In the genomic region with DNA sequence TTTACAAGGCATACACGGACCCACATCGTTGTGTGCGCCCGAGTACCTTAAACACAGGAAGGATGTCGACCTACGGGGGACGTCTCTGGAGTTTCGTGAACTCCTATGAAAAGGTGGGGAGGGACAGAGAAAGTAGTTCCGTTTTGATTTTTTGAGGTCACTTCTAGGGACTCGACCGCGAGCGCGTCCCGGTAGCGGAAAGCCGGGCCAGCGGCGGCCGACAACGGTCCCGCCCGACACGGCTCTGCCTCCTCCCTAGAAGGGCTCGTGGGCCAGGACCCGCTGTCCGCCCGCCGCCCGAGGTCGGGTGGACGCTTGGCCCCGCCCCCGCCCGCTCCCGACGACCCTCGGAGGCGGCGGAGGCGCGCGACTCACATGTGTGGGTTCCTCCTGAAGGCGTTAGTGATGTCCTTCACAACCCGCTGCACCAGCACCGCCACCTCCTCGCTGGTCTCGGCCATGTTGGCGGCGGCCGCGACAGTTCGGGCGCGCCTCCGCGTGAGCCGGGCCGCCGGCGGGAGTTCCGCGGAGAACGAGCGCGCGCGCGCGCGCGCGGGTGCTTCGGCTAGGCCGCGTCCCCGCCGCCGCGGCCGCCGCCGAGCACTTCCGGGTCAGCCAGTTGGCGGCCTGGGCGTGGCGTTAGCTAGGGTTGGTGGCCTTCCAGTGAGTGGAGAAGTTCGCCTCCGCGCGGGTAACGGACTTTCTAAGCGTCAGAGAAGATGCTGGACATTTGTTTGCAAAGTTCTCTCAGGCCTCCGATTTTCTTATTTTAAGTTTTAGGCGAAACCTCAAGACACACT, we compare ENCODE assay signal across 1 cellular context.
TF ChIP-seq lines count a peak whose summit lies in the region.

A gene with protein sequence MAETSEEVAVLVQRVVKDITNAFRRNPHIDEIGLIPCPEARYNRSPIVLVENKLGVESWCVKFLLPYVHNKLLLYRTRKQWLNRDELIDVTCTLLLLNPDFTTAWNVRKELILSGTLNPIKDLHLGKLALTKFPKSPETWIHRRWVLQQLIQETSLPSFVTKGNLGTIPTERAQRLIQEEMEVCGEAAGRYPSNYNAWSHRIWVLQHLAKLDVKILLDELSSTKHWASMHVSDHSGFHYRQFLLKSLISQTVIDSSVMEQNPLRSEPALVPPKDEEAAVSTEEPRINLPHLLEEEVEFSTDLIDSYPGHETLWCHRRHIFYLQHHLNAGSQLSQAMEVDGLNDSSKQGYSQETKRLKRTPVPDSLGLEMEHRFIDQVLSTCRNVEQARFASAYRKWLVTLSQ (minus strand): TSS at position 534 of the 800 bp plus-strand sequence. CDS start 73 bp downstream, at position 461.

TF ChIP-seq in K562, 482 proteins besides CTCF, POLR2A, EP300 and RAD21 (continued from another document):
- TF ChIP-seq TEAD1 (CRISPR knock-in tag; IDR thresholded peaks at IDR 0.05) (no peak), NR4A1 (CRISPR knock-in tag; IDR thresholded peaks at IDR 0.05) (no peak), NR4A1 (tag; IDR thresholded peaks at IDR 0.05) (peak; percentile 43; the same call in 1 of the 2 replicates), ELF2 (CRISPR knock-in tag; IDR thresholded peaks at IDR 0.05) (no peak), CTBP1 (IDR thresholded peaks at IDR 0.05; ENCODE audit: borderline replicate concordance) (peak; percentile 67; the same call in 1 of the 2 replicates), ZNF23 (CRISPR knock-in tag; IDR thresholded peaks at IDR 0.05) (no peak), SP2 (IDR thresholded peaks at IDR 0.05; ENCODE audit: extremely low read depth, low read depth, low read length, poor library complexity, severe bottlenecking) (no peak), U2AF1 (optimal IDR thresholded peaks at IDR 0.05; ENCODE audit: low read depth, low read length) (no peak), CBFA2T3 (IDR thresholded peaks at IDR 0.05) (no peak), TEAD4 (IDR thresholded peaks at IDR 0.05; ENCODE audit: low read length) (no peak), TEAD4 (CRISPR knock-in tag; IDR thresholded peaks at IDR 0.05; ENCODE audit: borderline replicate concordance) (no peak), GABPB1 (CRISPR knock-in tag; IDR thresholded peaks at IDR 0.05) (peak; percentile 91), GTF2F1 (IDR thresholded peaks at IDR 0.05; ENCODE audit: low read depth, low read length) (no peak), PCBP2 (IDR thresholded peaks at IDR 0.05; ENCODE audit: low read depth, low read length, poor library complexity, severe bottlenecking) (no peak), ZNF830 (CRISPR knock-in tag; IDR thresholded peaks at IDR 0.05) (no peak), CBX2 (IDR thresholded peaks at IDR 0.05; ENCODE audit: insufficient read depth, low read length, poor library complexity, severe bottlenecking) (no peak), SRSF1 (IDR thresholded peaks at IDR 0.05; ENCODE audit: low read depth, low read length) (no peak), NR2C2 (CRISPR knock-in tag; IDR thresholded peaks at IDR 0.05) (peak; percentile 96), NR2C2 (tag; IDR thresholded peaks at IDR 0.05) (peak; percentile 99), KAT7 (CRISPR knock-in tag; IDR thresholded peaks at IDR 0.05; ENCODE audit: borderline replicate concordance) (0 out of 2 replicates have a peak, but pooled peaks have one; percentile 68), GTF2A2 (tag; IDR thresholded peaks at IDR 0.05) (no peak), NFE2L1 (tag; IDR thresholded peaks at IDR 0.05; ENCODE audit: borderline replicate concordance, low read depth) (no peak), RNF2 (IDR thresholded peaks at IDR 0.05) (no peak), RBM14 (IDR thresholded peaks at IDR 0.05; ENCODE audit: borderline replicate concordance, insufficient read depth, low read depth, low read length) (no peak), SIN3A (IDR thresholded peaks at IDR 0.05; ENCODE audit: borderline replicate concordance in 2 of 2, control insufficient read depth in 1 of 2, low read depth in 2 of 2, low read length in 2 of 2) (peak in 1 of 2 experiments; percentile 14; a peak in 1 of 4 replicates), TCFL5 (CRISPR knock-in tag; conservative IDR thresholded peaks at IDR 0.05) (no peak), BMI1 (IDR thresholded peaks at IDR 0.05; ENCODE audit: low read length) (no peak)
- TF ChIP-seq, protein P1, sequence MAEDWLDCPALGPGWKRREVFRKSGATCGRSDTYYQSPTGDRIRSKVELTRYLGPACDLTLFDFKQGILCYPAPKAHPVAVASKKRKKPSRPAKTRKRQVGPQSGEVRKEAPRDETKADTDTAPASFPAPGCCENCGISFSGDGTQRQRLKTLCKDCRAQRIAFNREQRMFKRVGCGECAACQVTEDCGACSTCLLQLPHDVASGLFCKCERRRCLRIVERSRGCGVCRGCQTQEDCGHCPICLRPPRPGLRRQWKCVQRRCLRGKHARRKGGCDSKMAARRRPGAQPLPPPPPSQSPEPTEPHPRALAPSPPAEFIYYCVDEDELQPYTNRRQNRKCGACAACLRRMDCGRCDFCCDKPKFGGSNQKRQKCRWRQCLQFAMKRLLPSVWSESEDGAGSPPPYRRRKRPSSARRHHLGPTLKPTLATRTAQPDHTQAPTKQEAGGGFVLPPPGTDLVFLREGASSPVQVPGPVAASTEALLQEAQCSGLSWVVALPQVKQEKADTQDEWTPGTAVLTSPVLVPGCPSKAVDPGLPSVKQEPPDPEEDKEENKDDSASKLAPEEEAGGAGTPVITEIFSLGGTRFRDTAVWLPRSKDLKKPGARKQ (CRISPR knock-in tag; IDR thresholded peaks at IDR 0.05): no peak
- TF ChIP-seq, protein P2, sequence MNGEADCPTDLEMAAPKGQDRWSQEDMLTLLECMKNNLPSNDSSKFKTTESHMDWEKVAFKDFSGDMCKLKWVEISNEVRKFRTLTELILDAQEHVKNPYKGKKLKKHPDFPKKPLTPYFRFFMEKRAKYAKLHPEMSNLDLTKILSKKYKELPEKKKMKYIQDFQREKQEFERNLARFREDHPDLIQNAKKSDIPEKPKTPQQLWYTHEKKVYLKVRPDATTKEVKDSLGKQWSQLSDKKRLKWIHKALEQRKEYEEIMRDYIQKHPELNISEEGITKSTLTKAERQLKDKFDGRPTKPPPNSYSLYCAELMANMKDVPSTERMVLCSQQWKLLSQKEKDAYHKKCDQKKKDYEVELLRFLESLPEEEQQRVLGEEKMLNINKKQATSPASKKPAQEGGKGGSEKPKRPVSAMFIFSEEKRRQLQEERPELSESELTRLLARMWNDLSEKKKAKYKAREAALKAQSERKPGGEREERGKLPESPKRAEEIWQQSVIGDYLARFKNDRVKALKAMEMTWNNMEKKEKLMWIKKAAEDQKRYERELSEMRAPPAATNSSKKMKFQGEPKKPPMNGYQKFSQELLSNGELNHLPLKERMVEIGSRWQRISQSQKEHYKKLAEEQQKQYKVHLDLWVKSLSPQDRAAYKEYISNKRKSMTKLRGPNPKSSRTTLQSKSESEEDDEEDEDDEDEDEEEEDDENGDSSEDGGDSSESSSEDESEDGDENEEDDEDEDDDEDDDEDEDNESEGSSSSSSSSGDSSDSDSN (IDR thresholded peaks at IDR 0.05; ENCODE audit: borderline replicate concordance in 1 of 2, low read depth in 2 of 2, low read length in 2 of 2): 0 out of 4 replicates have a peak, but pooled peaks have one; percentile 52 to 57
- TF ChIP-seq, protein P3, sequence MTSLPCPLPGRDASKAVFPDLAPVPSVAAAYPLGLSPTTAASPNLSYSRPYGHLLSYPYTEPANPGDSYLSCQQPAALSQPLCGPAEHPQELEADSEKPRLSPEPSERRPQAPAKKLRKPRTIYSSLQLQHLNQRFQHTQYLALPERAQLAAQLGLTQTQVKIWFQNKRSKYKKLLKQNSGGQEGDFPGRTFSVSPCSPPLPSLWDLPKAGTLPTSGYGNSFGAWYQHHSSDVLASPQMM (CRISPR knock-in tag; IDR thresholded peaks at IDR 0.05): no peak
- TF ChIP-seq, protein P4, sequence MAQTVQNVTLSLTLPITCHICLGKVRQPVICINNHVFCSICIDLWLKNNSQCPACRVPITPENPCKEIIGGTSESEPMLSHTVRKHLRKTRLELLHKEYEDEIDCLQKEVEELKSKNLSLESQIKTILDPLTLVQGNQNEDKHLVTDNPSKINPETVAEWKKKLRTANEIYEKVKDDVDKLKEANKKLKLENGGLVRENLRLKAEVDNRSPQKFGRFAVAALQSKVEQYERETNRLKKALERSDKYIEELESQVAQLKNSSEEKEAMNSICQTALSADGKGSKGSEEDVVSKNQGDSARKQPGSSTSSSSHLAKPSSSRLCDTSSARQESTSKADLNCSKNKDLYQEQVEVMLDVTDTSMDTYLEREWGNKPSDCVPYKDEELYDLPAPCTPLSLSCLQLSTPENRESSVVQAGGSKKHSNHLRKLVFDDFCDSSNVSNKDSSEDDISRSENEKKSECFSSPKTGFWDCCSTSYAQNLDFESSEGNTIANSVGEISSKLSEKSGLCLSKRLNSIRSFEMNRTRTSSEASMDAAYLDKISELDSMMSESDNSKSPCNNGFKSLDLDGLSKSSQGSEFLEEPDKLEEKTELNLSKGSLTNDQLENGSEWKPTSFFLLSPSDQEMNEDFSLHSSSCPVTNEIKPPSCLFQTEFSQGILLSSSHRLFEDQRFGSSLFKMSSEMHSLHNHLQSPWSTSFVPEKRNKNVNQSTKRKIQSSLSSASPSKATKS (CRISPR knock-in tag; IDR thresholded peaks at IDR 0.05): no peak
- TF ChIP-seq, protein P5, sequence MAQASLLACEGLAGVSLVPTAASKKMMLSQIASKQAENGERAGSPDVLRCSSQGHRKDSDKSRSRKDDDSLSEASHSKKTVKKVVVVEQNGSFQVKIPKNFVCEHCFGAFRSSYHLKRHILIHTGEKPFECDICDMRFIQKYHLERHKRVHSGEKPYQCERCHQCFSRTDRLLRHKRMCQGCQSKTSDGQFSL (CRISPR knock-in tag; IDR thresholded peaks at IDR 0.05): no peak
- TF ChIP-seq, protein P5 (tag; IDR thresholded peaks at IDR 0.05): no peak
- TF ChIP-seq, protein P6, sequence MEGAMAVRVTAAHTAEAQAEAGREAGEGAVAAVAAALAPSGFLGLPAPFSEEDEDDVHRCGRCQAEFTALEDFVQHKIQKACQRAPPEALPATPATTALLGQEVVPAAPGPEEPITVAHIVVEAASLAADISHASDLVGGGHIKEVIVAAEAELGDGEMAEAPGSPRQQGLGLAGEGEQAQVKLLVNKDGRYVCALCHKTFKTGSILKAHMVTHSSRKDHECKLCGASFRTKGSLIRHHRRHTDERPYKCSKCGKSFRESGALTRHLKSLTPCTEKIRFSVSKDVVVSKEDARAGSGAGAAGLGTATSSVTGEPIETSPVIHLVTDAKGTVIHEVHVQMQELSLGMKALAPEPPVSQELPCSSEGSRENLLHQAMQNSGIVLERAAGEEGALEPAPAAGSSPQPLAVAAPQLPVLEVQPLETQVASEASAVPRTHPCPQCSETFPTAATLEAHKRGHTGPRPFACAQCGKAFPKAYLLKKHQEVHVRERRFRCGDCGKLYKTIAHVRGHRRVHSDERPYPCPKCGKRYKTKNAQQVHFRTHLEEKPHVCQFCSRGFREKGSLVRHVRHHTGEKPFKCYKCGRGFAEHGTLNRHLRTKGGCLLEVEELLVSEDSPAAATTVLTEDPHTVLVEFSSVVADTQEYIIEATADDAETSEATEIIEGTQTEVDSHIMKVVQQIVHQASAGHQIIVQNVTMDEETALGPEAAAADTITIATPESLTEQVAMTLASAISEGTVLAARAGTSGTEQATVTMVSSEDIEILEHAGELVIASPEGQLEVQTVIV (CRISPR knock-in tag; IDR thresholded peaks at IDR 0.05; ENCODE audit: borderline replicate concordance): no peak
